In genomic region chr7:143248781-143249354, GRCh38 we compare ENCODE assay signal across 1 cellular context.
A peak's percentile ranks its signal among the peaks of the same experiment; 100 is the strongest.
TF ChIP-seq lines count a peak whose summit lies in the region.

No MANE protein-coding gene starts in this region.

TF ChIP-seq in HepG2, 621 proteins besides CTCF, POLR2A, EP300 and RAD21 (continued from another document and continues in another):
- TF ChIP-seq PATZ1 (CRISPR knock-in tag; IDR thresholded peaks at IDR 0.05) = 0 out of 2 replicates have a peak, but pooled peaks have one; percentile 33
- no peak for TF ChIP-seq MTF2 (CRISPR knock-in tag; IDR thresholded peaks at IDR 0.05; ENCODE audit: borderline replicate concordance)
- no peak for TF ChIP-seq ZBTB14 (CRISPR knock-in tag; IDR thresholded peaks at IDR 0.05)
- TF ChIP-seq MTF1 (CRISPR knock-in tag; IDR thresholded peaks at IDR 0.05) = no peak
- no peak for TF ChIP-seq ZSCAN9 (CRISPR knock-in tag; IDR thresholded peaks at IDR 0.05; ENCODE audit: borderline replicate concordance)
- TF ChIP-seq HES4 (CRISPR knock-in tag; IDR thresholded peaks at IDR 0.05; ENCODE audit: borderline replicate concordance) = no peak
- TF ChIP-seq RFXAP (CRISPR knock-in tag; IDR thresholded peaks at IDR 0.05; ENCODE audit: borderline replicate concordance) = no peak
- peak; percentile 90 to 92 for TF ChIP-seq NR2F1 (CRISPR knock-in tag; IDR thresholded peaks at IDR 0.05)
- TF ChIP-seq ZHX2 (IDR thresholded peaks at IDR 0.05; ENCODE audit: low read depth) = no peak
- TF ChIP-seq ZHX2 (CRISPR knock-in tag; IDR thresholded peaks at IDR 0.05; ENCODE audit: borderline replicate concordance) = no peak
- no peak for TF ChIP-seq MED8 (CRISPR knock-in tag; IDR thresholded peaks at IDR 0.05; ENCODE audit: insufficient replicate concordance)
- TF ChIP-seq MEIS2 (CRISPR knock-in tag; IDR thresholded peaks at IDR 0.05) = no peak
- no peak for TF ChIP-seq DNMT1 (CRISPR knock-in tag; IDR thresholded peaks at IDR 0.05)
- TF ChIP-seq HIVEP1 (CRISPR knock-in tag; IDR thresholded peaks at IDR 0.05) = no peak
- peak; percentile 80; the same call in 1 of the 2 replicates for TF ChIP-seq IKZF5 (CRISPR knock-in tag; IDR thresholded peaks at IDR 0.05)
- no peak for TF ChIP-seq ISL2 (CRISPR knock-in tag; IDR thresholded peaks at IDR 0.05)
- TF ChIP-seq ZFP36L1 (CRISPR knock-in tag; IDR thresholded peaks at IDR 0.05) = no peak
- no peak for TF ChIP-seq GTF3A (CRISPR knock-in tag; conservative IDR thresholded peaks at IDR 0.05)
- TF ChIP-seq ZFP36 (IDR thresholded peaks at IDR 0.05; ENCODE audit: borderline replicate concordance, low read depth, low read length, partially characterized antibody) = no peak
- TF ChIP-seq FLYWCH1 (CRISPR knock-in tag; IDR thresholded peaks at IDR 0.05) = no peak
- no peak for TF ChIP-seq ZFP41 (CRISPR knock-in tag; IDR thresholded peaks at IDR 0.05; ENCODE audit: borderline replicate concordance)
- TF ChIP-seq EHMT2 (IDR thresholded peaks at IDR 0.05; ENCODE audit: borderline replicate concordance, low read depth, low read length) = no peak
- no peak for TF ChIP-seq ZNF33A (CRISPR knock-in tag; IDR thresholded peaks at IDR 0.05; ENCODE audit: borderline replicate concordance)
- TF ChIP-seq ZNF703 (CRISPR knock-in tag; IDR thresholded peaks at IDR 0.05; ENCODE audit: borderline replicate concordance) = no peak
- TF ChIP-seq ZNF724P (CRISPR knock-in tag; IDR thresholded peaks at IDR 0.05; ENCODE audit: borderline replicate concordance) = no peak
- no peak for TF ChIP-seq ZNF773 (CRISPR knock-in tag; IDR thresholded peaks at IDR 0.05; ENCODE audit: borderline replicate concordance)
- peak; percentile 34; the same call in 1 of the 2 replicates for TF ChIP-seq HDAC1 (CRISPR knock-in tag; IDR thresholded peaks at IDR 0.05)
- no peak for TF ChIP-seq HNF1A (IDR thresholded peaks at IDR 0.05; ENCODE audit: low read depth)
- no peak for TF ChIP-seq HNF1A (CRISPR knock-in tag; IDR thresholded peaks at IDR 0.05; ENCODE audit: borderline replicate concordance)
- TF ChIP-seq ELF1 (CRISPR knock-in tag; IDR thresholded peaks at IDR 0.05) = no peak
- TF ChIP-seq ETV6 (CRISPR knock-in tag; conservative IDR thresholded peaks at IDR 0.05) = 0 out of 2 replicates have a peak, but pooled peaks have one; percentile 40
- TF ChIP-seq STAG1 (CRISPR knock-in tag; IDR thresholded peaks at IDR 0.05) = no peak
- no peak for TF ChIP-seq ZNF230 (CRISPR knock-in tag; IDR thresholded peaks at IDR 0.05)
- no peak for TF ChIP-seq ZNF513 (CRISPR knock-in tag; conservative IDR thresholded peaks at IDR 0.05)
- TF ChIP-seq FOXJ3 (CRISPR knock-in tag; IDR thresholded peaks at IDR 0.05; ENCODE audit: borderline replicate concordance) = no peak
- no peak for TF ChIP-seq ZNF33B (CRISPR knock-in tag; IDR thresholded peaks at IDR 0.05)
- no peak for TF ChIP-seq SIN3A (IDR thresholded peaks at IDR 0.05; ENCODE audit: borderline replicate concordance, low read depth, low read length)
- TF ChIP-seq ATRX (CRISPR knock-in tag; IDR thresholded peaks at IDR 0.05; ENCODE audit: borderline replicate concordance) = no peak
- TF ChIP-seq FOXO4 (CRISPR knock-in tag; conservative IDR thresholded peaks at IDR 0.05) = no peak
- peak; percentile 72 for TF ChIP-seq ARID5B (CRISPR knock-in tag; IDR thresholded peaks at IDR 0.05)
- TF ChIP-seq FOXA3 (CRISPR knock-in tag; IDR thresholded peaks at IDR 0.05) = peak; percentile 47; the same call in 1 of the 2 replicates
- TF ChIP-seq SRSF4 (IDR thresholded peaks at IDR 0.05; ENCODE audit: low read depth, low read length, poor library complexity, severe bottlenecking) = no peak
